ENCODE assay signal across 8 cellular contexts in genomic region chr1:160544647-160545046, GRCh38. TPM values are rescaled to one million over a fixed set of nuclear protein-coding genes. Genes with fewer than 3 reads are reported as not detected.
DNase-seq lines count a peak whose midpoint lies in the region; ATAC-seq and TF ChIP-seq lines count a peak whose summit lies in the region.

No MANE protein-coding gene starts in this region.

- H3K9me3 Mint-ChIP-seq in activated CD4-positive, alpha-beta T cell treated with anti-CD3 and anti-CD28 coated beads, Interleukin-2, amount 10 ng/mL, durations not matched to agents 24 days and 14 days, result no peaks in the 10 kb centered on the region
- H3K9me3 Mint-ChIP-seq in osteocyte (ENCODE audit: unreplicated experiment), result no peaks in the 10 kb centered on the region

- ATAC-seq in HG03108 (IDR thresholded peaks at IDR 0.05; ENCODE audit: unreplicated experiment) (no peak), GM18873 (IDR thresholded peaks at IDR 0.05; ENCODE audit: low FRiP score, unreplicated experiment) (no peak), HG02759 (IDR thresholded peaks at IDR 0.05; ENCODE audit: unreplicated experiment) (no peak)

- peak overlapping the region; percentile 85 for H3K27ac Mint-ChIP-seq in activated CD4-positive, alpha-beta T cell treated with anti-CD3 and anti-CD28 coated beads, Interleukin-2, amount 10 ng/mL, durations not matched to agents 24 days and 14 days
- H3K27ac Mint-ChIP-seq in osteocyte (ENCODE audit: unreplicated experiment), result no peak overlapping the region

- peak; percentile 35 for TF ChIP-seq CTCF in osteocyte (IDR thresholded peaks at IDR 0.05)

- peak; percentile 79 for DNase-seq in activated CD4-positive, alpha-beta T cell treated with anti-CD3 and anti-CD28 coated beads, Interleukin-2, amount 10 ng/mL, durations not matched to agents 24 days and 14 days
- DNase-seq in activated CD4-positive, alpha-beta T cell treated with anti-CD3 and anti-CD28 coated beads, Interleukin-2, amount 50 U/mL, for 4 hours, result no peak
- DNase-seq in NCI-H1694 treated with DMSO at 0.1 percent for 48 hours (lab: John Stamatoyannopoulos, UW), result peak; percentile 100
- DNase-seq in cerebellum (ENCODE audit: low spot score), result peak; percentile 53
- DNase-seq in osteocyte (ENCODE audit: extremely low spot score, unreplicated experiment), result no peak

- intact Hi-C loops in activated CD4-positive, alpha-beta T cell treated with anti-CD3 and anti-CD28 coated beads, Interleukin-2, amount 10 ng/mL, durations not matched to agents 24 days and 14 days (cut with micrococcal nuclease), result loop anchor here (1.0 kb wide), 1 partner anchor 63 kb away; no protein-coding TSS in a partner anchor

- no peak overlapping the region for H3K4me3 Mint-ChIP-seq in activated CD4-positive, alpha-beta T cell treated with anti-CD3 and anti-CD28 coated beads, Interleukin-2, amount 10 ng/mL, durations not matched to agents 24 days and 14 days
- no peak overlapping the region for H3K4me3 Mint-ChIP-seq in osteocyte (ENCODE audit: unreplicated experiment)

- H3K27me3 Mint-ChIP-seq in activated CD4-positive, alpha-beta T cell treated with anti-CD3 and anti-CD28 coated beads, Interleukin-2, amount 10 ng/mL, durations not matched to agents 24 days and 14 days, result no peaks in the 10 kb centered on the region
- H3K27me3 Mint-ChIP-seq in osteocyte (ENCODE audit: unreplicated experiment), result no peaks in the 10 kb centered on the region

- peaks cover 44% of the 10 kb centered on the region for H3K4me1 Mint-ChIP-seq in activated CD4-positive, alpha-beta T cell treated with anti-CD3 and anti-CD28 coated beads, Interleukin-2, amount 10 ng/mL, durations not matched to agents 24 days and 14 days
- peaks cover 7% of the 10 kb centered on the region for H3K4me1 Mint-ChIP-seq in osteocyte (ENCODE audit: unreplicated experiment)

- H3K36me3 Mint-ChIP-seq in activated CD4-positive, alpha-beta T cell treated with anti-CD3 and anti-CD28 coated beads, Interleukin-2, amount 10 ng/mL, durations not matched to agents 24 days and 14 days (ENCODE audit: low read depth), result peaks cover 34% of the 10 kb centered on the region
- H3K36me3 Mint-ChIP-seq in osteocyte (ENCODE audit: unreplicated experiment), result no peaks in the 10 kb centered on the region

RNA-seq across cellular contexts. Expression of gene SLAMF6, which starts 21.6 kb away (rescaled TPM):
- total RNA-seq in activated CD4-positive, alpha-beta T cell treated with anti-CD3 and anti-CD28 coated beads, Interleukin-2, amount 10 ng/mL, durations not matched to agents 24 days and 14 days, result 53.8 and 55.4 TPM in 2 replicates
- total RNA-seq in cerebellum (not detected), osteocyte (not detected in 2 replicates)

RNA-seq across cellular contexts. Expression of gene CD84, which starts 34.6 kb away (rescaled TPM):
- 17.3 and 17.7 TPM in 2 replicates for total RNA-seq in activated CD4-positive, alpha-beta T cell treated with anti-CD3 and anti-CD28 coated beads, Interleukin-2, amount 10 ng/mL, durations not matched to agents 24 days and 14 days
- total RNA-seq in cerebellum (2.1 TPM), osteocyte (not detected in 2 replicates)

Comparison
In these comparisons a context has a peak if more than half of its experiments do, and no peak if none do; other contexts are left out.
1. DNase-seq: peak in activated CD4-positive, alpha-beta T cell treated with anti-CD3 and anti-CD28 coated beads, Interleukin-2, amount 10 ng/mL, durations not matched to agents 24 days and 14 days (single experiment), NCI-H1694 treated with DMSO at 0.1 percent for 48 hours (single experiment) and cerebellum (single experiment); none in activated CD4-positive, alpha-beta T cell treated with anti-CD3 and anti-CD28 coated beads, Interleukin-2, amount 50 U/mL, for 4 hours (0 of 2) and osteocyte (single experiment).
2. RNA of gene SLAMF6, which starts 21.6 kb away (total RNA-seq): 53.8 to 55.4 TPM in activated CD4-positive, alpha-beta T cell treated with anti-CD3 and anti-CD28 coated beads, Interleukin-2, amount 10 ng/mL, durations not matched to agents 24 days and 14 days; not detected in cerebellum (single experiment) and not detected in osteocyte; every median in the first group is over 10 times any median in the second.